Comparison of ENCODE assay signal across 8 cellular contexts in genomic region chr15:74406992-74407705, GRCh38. TPM values are rescaled to one million over a fixed set of nuclear protein-coding genes. Genes with fewer than 3 reads are reported as not detected.
DNase-seq lines count a peak whose midpoint lies in the region; ATAC-seq and TF ChIP-seq lines count a peak whose summit lies in the region.

No MANE protein-coding gene starts in this region.

- H3K36me3 ChIP-seq in suprapubic skin, result peaks cover 14% of the 10 kb centered on the region

- peaks cover 7% of the 10 kb centered on the region for H3K4me1 ChIP-seq in suprapubic skin

- no peak overlapping the region for H3K27ac ChIP-seq in suprapubic skin

- intact Hi-C loops in posterior cingulate gyrus (cut with DNase I), result no loop called here

- H3K27me3 ChIP-seq in suprapubic skin, result no peaks in the 10 kb centered on the region

- no peak for ATAC-seq in HG02870 (IDR thresholded peaks at IDR 0.05; ENCODE audit: unreplicated experiment)

- H3K4me3 ChIP-seq in suprapubic skin, result no peak overlapping the region

- 36% methylated on average over 9 of the region's 12 CpGs for WGBS in suprapubic skin

- no peak for TF ChIP-seq POLR2A in suprapubic skin (IDR thresholded peaks at IDR 0.05)

- TF ChIP-seq EP300 in suprapubic skin (IDR thresholded peaks at IDR 0.05), result no peak

- no peaks in the 10 kb centered on the region for H3K9me3 ChIP-seq in suprapubic skin

- no peak for TF ChIP-seq CTCF in suprapubic skin (IDR thresholded peaks at IDR 0.05)

- DNase-seq in GM04504 (ENCODE audit: low read depth) (peak; percentile 89), NCI-H526 treated with DMSO at 0.1 percent for 48 hours (lab: John Stamatoyannopoulos, UW) (peak; percentile 91), ecto neural progenitor cell (ENCODE audit: low spot score) (peak; percentile 73), posterior cingulate gyrus (peak in 9 of 10 donors; percentile 44 to 96 (median 79)), LoVo (ENCODE audit: low spot score) (no peak), suprapubic skin (ENCODE audit: low spot score in 2 of 2) (no peak)
- DNase-seq in effector CD8-positive, alpha-beta T cell (lab: John Stamatoyannopoulos, UW), result no peak

RNA-seq across cellular contexts. Expression of gene SEMA7A, which starts 26.6 kb away (rescaled TPM):
- 10 to 100 TPM; 10.1 to 31.4 (median 18.0) TPM for total RNA-seq in suprapubic skin

RNA-seq across cellular contexts. Expression of gene CYP11A1, which starts 39.7 kb away (rescaled TPM):
- total RNA-seq in suprapubic skin, result 1 to 10 TPM in 1 of 4 donors, under 1 TPM in 2, not detected in 1; 0.47 to 1.4 (median 0.53) TPM

RNA-seq across cellular contexts. Expression of gene UBL7, which starts 53.8 kb away (rescaled TPM):
- 10 to 100 TPM; 32.2 to 74.2 (median 62.8) TPM for total RNA-seq in suprapubic skin

Comparison
In these comparisons a context has a peak if more than half of its experiments do, and no peak if none do; other contexts are left out.
1. DNase-seq: peak in GM04504 (single experiment), NCI-H526 treated with DMSO at 0.1 percent for 48 hours (single experiment), ecto neural progenitor cell (single experiment) and posterior cingulate gyrus (9 of 10); none in LoVo (single experiment), effector CD8-positive, alpha-beta T cell (single experiment) and suprapubic skin (0 of 2).